In genomic region chr5:14118551-14119320, GRCh38 we compare ENCODE assay signal across 14 cellular contexts. TPM values are rescaled to one million over a fixed set of nuclear protein-coding genes. Genes with fewer than 3 reads are reported as not detected.
DNase-seq lines count a peak whose midpoint lies in the region; TF ChIP-seq lines count a peak whose summit lies in the region.
"Had no signal": no experiment of that assay in that cellular context is flagged by ENCODE, and none has a peak within 500 bp of the region (broad histone marks: within the 10 kb centered on the region; RNA-seq: fewer than 3 reads in every experiment).

No MANE protein-coding gene starts in this region.

- H3K79me2 ChIP-seq in trophoblast cell (ENCODE audit: control insufficient read depth, insufficient read depth, low read length, poor library complexity), result no peaks in the 10 kb centered on the region

- peak overlapping the region; percentile 35 for H3K4me2 ChIP-seq in trophoblast cell (ENCODE audit: low read length)
- H3K4me2 ChIP-seq: BLaER1 treated with 17β-estradiol and CSF1 and Interleukin-3, amounts not matched to agents 10 nM and 100 nM had no signal

- H3K27me3 ChIP-seq in HUES48 (ENCODE audit: control insufficient read depth, insufficient read depth, low read length), result no peaks in the 10 kb centered on the region
- no peaks in the 10 kb centered on the region for H3K27me3 ChIP-seq in trophoblast cell (ENCODE audit: insufficient read depth, low read length)
- H3K27me3 ChIP-seq: BLaER1 treated with 17β-estradiol and CSF1 and Interleukin-3, amounts not matched to agents 10 nM and 100 nM had no signal

- H2AK5ac ChIP-seq in trophoblast cell (ENCODE audit: low read length), result peak overlapping the region; percentile 31

- H2BK120ac ChIP-seq in trophoblast cell (ENCODE audit: insufficient read depth, low read length, poor library complexity), result peak overlapping the region; percentile 72

- H3K4me3 Mint-ChIP-seq in mesothelial cell of epicardium, result no peak overlapping the region
- H3K4me3 Mint-ChIP-seq: activated naive CD4-positive, alpha-beta T cell treated with anti-CD3 and anti-CD28 coated beads, Interleukin-2, amount 50 U/mL, for 24 hours had no signal

- H3K27ac Mint-ChIP-seq in mesothelial cell of epicardium, result no peak overlapping the region
- H3K27ac Mint-ChIP-seq: activated naive CD4-positive, alpha-beta T cell treated with anti-CD3 and anti-CD28 coated beads, Interleukin-2, amount 50 U/mL, for 24 hours had no signal

- H3K9me3 Mint-ChIP-seq in mesothelial cell of epicardium, result no peaks in the 10 kb centered on the region

- DNase-seq in astrocyte of the hippocampus (ENCODE audit: low read depth, low spot score), result peak; percentile 55
- peak in 50 of 51 donors; percentile 8 to 97 (median 82) for DNase-seq in hypothalamus (lab: John Stamatoyannopoulos, UW)
- peak; percentile 92 to 98 for DNase-seq in trophoblast cell
- no peak for DNase-seq in NOMO-1 treated with dmso at 0.1 percent for 144 hours (lab: John Stamatoyannopoulos, UW; ENCODE audit: unreplicated experiment)
- no peak for DNase-seq in MV-4-11 (lab: John Stamatoyannopoulos, UW)
- no peak for DNase-seq in mesothelial cell of epicardium (ENCODE audit: low spot score in 2 of 2, unreplicated experiment in 2 of 2)
- DNase-seq in NCI-H1694 (lab: John Stamatoyannopoulos, UW), result no peak
- DNase-seq: activated CD8-positive, alpha-beta memory T cell treated with anti-CD3 and anti-CD28 coated beads, Interleukin-2, amount 50 U/mL, for 4 hours; Karpas-422; NCI-H187; WERI-Rb-1 had no signal

- peak overlapping the region; percentile 79 for H2BK5ac ChIP-seq in trophoblast cell (ENCODE audit: low read depth, low read length, poor library complexity)

- H3K18ac ChIP-seq in trophoblast cell (ENCODE audit: low read length), result peak overlapping the region; percentile 76

- peak overlapping the region; percentile 87 for H4K91ac ChIP-seq in trophoblast cell (ENCODE audit: low read depth, low read length)

- peak overlapping the region; percentile 83 for H3K14ac ChIP-seq in trophoblast cell (ENCODE audit: low read length)

- peaks cover 19% of the 10 kb centered on the region for H3K79me1 ChIP-seq in trophoblast cell (ENCODE audit: low read length)

- peak overlapping the region; percentile 31 for H3K27ac ChIP-seq in HUES48 (ENCODE audit: low read depth, low read length)
- peak overlapping the region; percentile 92 for H3K27ac ChIP-seq in trophoblast cell (ENCODE audit: low read depth, low read length)
- H3K27ac ChIP-seq: BLaER1 treated with 17β-estradiol and CSF1 and Interleukin-3, amounts not matched to agents 10 nM and 100 nM; WERI-Rb-1 had no signal

- H3K36me3 Mint-ChIP-seq in mesothelial cell of epicardium, result no peaks in the 10 kb centered on the region
- H3K36me3 Mint-ChIP-seq: activated naive CD4-positive, alpha-beta T cell treated with anti-CD3 and anti-CD28 coated beads, Interleukin-2, amount 50 U/mL, for 24 hours had no signal

- H3K36me3 ChIP-seq in HUES48 (ENCODE audit: control insufficient read depth, insufficient read depth, low read length) (no peaks in the 10 kb centered on the region), trophoblast cell (ENCODE audit: control insufficient read depth in 1 of 2, insufficient read depth in 2 of 2, low read length in 2 of 2) (no peaks in the 10 kb centered on the region)
- H3K36me3 ChIP-seq: BLaER1 treated with 17β-estradiol and CSF1 and Interleukin-3, amounts not matched to agents 10 nM and 100 nM; WERI-Rb-1 had no signal

- H3K4me1 Mint-ChIP-seq in mesothelial cell of epicardium, result peaks cover 20% of the 10 kb centered on the region
- H3K4me1 Mint-ChIP-seq: activated naive CD4-positive, alpha-beta T cell treated with anti-CD3 and anti-CD28 coated beads, Interleukin-2, amount 50 U/mL, for 24 hours had no signal

- H3K9ac ChIP-seq in HUES48 (ENCODE audit: low read depth, low read length) (no peak overlapping the region), trophoblast cell (ENCODE audit: low read length) (no peak overlapping the region)
- H3K9ac ChIP-seq: BLaER1 treated with 17β-estradiol and CSF1 and Interleukin-3, amounts not matched to agents 10 nM and 100 nM had no signal

- peak overlapping the region; percentile 4 for H3K4ac ChIP-seq in trophoblast cell (ENCODE audit: low read depth, low read length)

- no peak overlapping the region for H4K12ac ChIP-seq in trophoblast cell (ENCODE audit: low read depth, low read length)

- H3K4me3 ChIP-seq in HUES48 (ENCODE audit: low read depth, low read length), result no peak overlapping the region
- no peak overlapping the region for H3K4me3 ChIP-seq in trophoblast cell (ENCODE audit: low read depth, low read length)
- H3K4me3 ChIP-seq: BLaER1 treated with 17β-estradiol and CSF1 and Interleukin-3, amounts not matched to agents 10 nM and 100 nM had no signal

- H4K8ac ChIP-seq in trophoblast cell (ENCODE audit: low read depth, low read length), result peak overlapping the region; percentile 57

- peaks cover 31% of the 10 kb centered on the region for H3K4me1 ChIP-seq in HUES48 (ENCODE audit: control insufficient read depth, insufficient read depth, low read length)
- peaks cover 17 to 23% of the 10 kb centered on the region in 2 experiments for H3K4me1 ChIP-seq in trophoblast cell (ENCODE audit: control insufficient read depth in 1 of 2, insufficient read depth in 2 of 2, low read length in 2 of 2)
- H3K4me1 ChIP-seq: BLaER1 treated with 17β-estradiol and CSF1 and Interleukin-3, amounts not matched to agents 10 nM and 100 nM had no signal

- H3K9me3 ChIP-seq in HUES48 (ENCODE audit: control insufficient read depth, insufficient read depth, low read length) (no peaks in the 10 kb centered on the region), trophoblast cell (ENCODE audit: insufficient read depth, low read depth, low read length) (peaks cover 2% of the 10 kb centered on the region)
- H3K9me3 ChIP-seq: BLaER1 treated with 17β-estradiol and CSF1 and Interleukin-3, amounts not matched to agents 10 nM and 100 nM had no signal

- no peaks in the 10 kb centered on the region for H3K27me3 Mint-ChIP-seq in mesothelial cell of epicardium (ENCODE audit: low read depth)

- peak overlapping the region; percentile 77 for H2BK12ac ChIP-seq in trophoblast cell (ENCODE audit: low read length)

- no peak for TF ChIP-seq CTCF in mesothelial cell of epicardium (IDR thresholded peaks at IDR 0.05; ENCODE audit: unreplicated experiment)

- WGBS in trophoblast cell (ENCODE audit: extremely low coverage, insufficient coverage, insufficient read length), result no CpG with 5 or more reads among the region's 15 CpGs

- H3K23ac ChIP-seq in trophoblast cell (ENCODE audit: low read length), result no peak overlapping the region

- no peak overlapping the region for H2AFZ ChIP-seq in trophoblast cell (ENCODE audit: insufficient read depth, low read length, poor library complexity)

RNA-seq across cellular contexts. Expression of gene TRIO, which starts 24.4 kb away (rescaled TPM):
- polyA plus RNA-seq in trophoblast cell (2013), result 47.9 and 49.7 TPM in 2 replicates
- total RNA-seq in mesothelial cell of epicardium, result 190 to 209 TPM (median 200 TPM) in 3 replicates

Comparison
In these comparisons a context has a peak if more than half of its experiments do, and no peak if none do; other contexts are left out.
1. DNase-seq: peak in astrocyte of the hippocampus (single experiment), hypothalamus (50 of 51) and trophoblast cell (2 of 2); none in NOMO-1 treated with dmso at 0.1 percent for 144 hours (single experiment), MV-4-11 (single experiment), mesothelial cell of epicardium (0 of 2) and NCI-H1694 (single experiment).